ENCODE assay signal across 8 cellular contexts in the genomic region with DNA sequence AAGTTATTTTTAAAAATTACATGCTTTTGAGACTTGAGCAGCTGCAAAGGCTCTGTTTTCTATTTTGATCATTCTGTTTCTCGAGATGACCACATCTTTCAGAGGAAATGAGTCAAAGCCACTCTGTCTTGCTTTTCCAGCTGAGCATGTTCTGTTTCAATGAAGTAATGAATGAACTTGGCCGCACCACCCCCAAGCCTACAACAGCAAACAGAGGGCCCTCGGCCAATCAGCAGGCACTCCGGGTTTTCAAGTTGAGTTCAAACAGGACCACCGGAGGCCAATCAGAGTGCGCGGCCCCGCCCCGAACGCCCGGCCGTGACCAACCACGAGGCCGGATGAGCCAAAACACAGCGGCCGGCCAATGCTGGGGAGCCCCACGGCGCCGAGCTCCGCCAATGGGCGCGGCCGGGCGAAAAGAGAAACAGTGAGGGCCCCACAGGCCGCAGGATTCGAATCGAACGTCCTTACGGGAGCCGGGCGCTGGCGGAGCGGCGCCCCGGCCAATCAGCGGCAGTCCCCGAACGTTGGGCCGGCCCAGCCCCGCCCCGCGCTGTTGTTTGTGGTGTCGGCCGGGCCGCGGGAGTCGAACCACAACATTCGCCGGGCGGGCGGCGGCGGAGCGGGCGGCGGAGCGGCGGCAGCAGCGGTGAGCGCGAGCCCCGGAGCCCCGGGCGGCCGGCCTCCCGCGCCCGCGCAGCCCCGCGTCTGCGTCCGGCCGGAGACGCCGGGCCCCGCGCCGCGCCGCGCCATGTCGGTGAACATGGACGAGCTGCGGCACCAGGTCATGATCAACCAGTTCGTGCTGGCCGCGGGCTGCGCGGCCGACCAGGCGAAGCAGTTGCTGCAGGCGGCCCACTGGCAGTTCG. TPM values are rescaled to one million over a fixed set of nuclear protein-coding genes. Genes with fewer than 3 reads are reported as not detected.
DNase-seq lines count a peak whose midpoint lies in the region; ATAC-seq, FAIRE-seq and TF ChIP-seq lines count a peak whose summit lies in the region.

TSS of gene UBALD2 (plus strand) at position 594 of the 869 bp plus-strand sequence. CDS start at position 752, 158 bp downstream.

- H2AFZ ChIP-seq in OCI-LY7 (ENCODE audit: low read length) (peak within 1 kb of the TSS; percentile 91; the same call in 1 of the 2 replicates), endothelial cell of umbilical vein (ENCODE audit: low read depth, low read length) (peak within 1 kb of the TSS; percentile 16)

- peak within 1 kb of the TSS; percentile 89 for H3K4me3 ChIP-seq in OCI-LY7 (ENCODE audit: low read depth, low read length, poor library complexity, severe bottlenecking)
- peak within 1 kb of the TSS; percentile 78 to 84 (median 80) for H3K4me3 ChIP-seq in endothelial cell of umbilical vein (replicated peaks in 1 of 3; ENCODE audit: insufficient read depth in 1 of 3, low read depth in 1 of 3, low read length in 3 of 3)

- H3K9me2 ChIP-seq in OCI-LY7 (ENCODE audit: insufficient read depth, low read length): no peaks in the 10 kb centered on the region

- DNase-seq in D721Med (ENCODE audit: insufficient read length, low spot score): peak; percentile 96
- peak; percentile 99 for DNase-seq in HuH-7.5 (ENCODE audit: low spot score)
- peak; percentile 100 for DNase-seq in OCI-LY7 (ENCODE audit: low spot score)
- DNase-seq in activated T-cell treated with anti-CD3 and anti-CD28 coated beads for 1 hour (ENCODE audit: low read depth): peak; percentile 97
- peak; percentile 100 for DNase-seq in endothelial cell of umbilical vein (ENCODE audit: low read depth, low spot score)
- DNase-seq in midbrain (lab: John Stamatoyannopoulos, UW): peak; percentile 99
- peak; percentile 98 for DNase-seq in stimulated activated CD8-positive, alpha-beta memory T cell treated with anti-CD3 and anti-CD28 coated beads, Interleukin-2, amount 100 ng/mL, for 1 hour (ENCODE audit: low read depth in 2 of 2)

- H3K4me1 ChIP-seq in OCI-LY7 (ENCODE audit: insufficient read depth, low read length, poor library complexity, severe bottlenecking) (peaks cover 83% of the 10 kb centered on the region), endothelial cell of umbilical vein (ENCODE audit: control insufficient read depth, extremely low read depth, insufficient read depth, low read length) (peaks cover 54% of the 10 kb centered on the region)

- POLR2A ChIA-PET in OCI-LY7 (lab: Charles Lee): interaction anchor here (0.6 to 6.3 kb wide), 13 partner anchors 7 to 464 kb away, joined by 3 to 72 read pairs (median 3); no protein-coding TSS in a partner anchor
- POLR2A ChIA-PET in endothelial cell of umbilical vein (lab: Charles Lee): interaction anchor here (0.9 to 1.0 kb wide), 2 partner anchors 9 to 15 kb away, joined by 3 to 4 read pairs; no protein-coding TSS in a partner anchor

- peak within 1 kb of the TSS; percentile 95 for H3K9ac ChIP-seq in endothelial cell of umbilical vein (replicated peaks; ENCODE audit: extremely low read depth, insufficient read depth, low read length)

- peak within 1 kb of the TSS; percentile 87 for H3K4me2 ChIP-seq in OCI-LY7 (ENCODE audit: low read length)
- H3K4me2 ChIP-seq in endothelial cell of umbilical vein (ENCODE audit: insufficient read depth, low read length): peak within 1 kb of the TSS; percentile 91

- H3K27me3 ChIP-seq in endothelial cell of umbilical vein (ENCODE audit: control insufficient read depth in 2 of 2, insufficient read depth in 2 of 2, low read length in 2 of 2): no peaks in the 10 kb centered on the region

- H4K20me1 ChIP-seq in OCI-LY7 (ENCODE audit: insufficient read depth, low read length): no peaks in the 10 kb centered on the region
- H4K20me1 ChIP-seq in endothelial cell of umbilical vein (replicated peaks; ENCODE audit: control insufficient read depth, extremely low read depth, insufficient read depth, low read length): no peaks in the 10 kb centered on the region

- H3K36me3 ChIP-seq in OCI-LY7 (ENCODE audit: insufficient read depth, low read length) (peaks cover 22% of the 10 kb centered on the region), endothelial cell of umbilical vein (ENCODE audit: control insufficient read depth in 2 of 2, extremely low read depth in 1 of 2, insufficient read depth in 2 of 2, low read length in 2 of 2) (peaks cover 0 to 1% of the 10 kb centered on the region in 2 experiments)

- H3K9me1 ChIP-seq in endothelial cell of umbilical vein (replicated peaks; ENCODE audit: control insufficient read depth, extremely low read depth, insufficient read depth, low read length): no peaks in the 10 kb centered on the region

- peak; percentile 42 for TF ChIP-seq POLR2A in endothelial cell of umbilical vein (IDR thresholded peaks at IDR 0.05; ENCODE audit: low read depth, low read length)

- no TSS peak for BruUV-seq in OCI-LY7 (replicated peaks; lab: Mats Ljungman, UMichigan)
- no TSS peak for BruUV-seq in endothelial cell of umbilical vein (replicated peaks; lab: Mats Ljungman, UMichigan)

- dilution Hi-C loops in endothelial cell of umbilical vein (cut with MboI; ENCODE audit: extremely low pct_ligation_motif_present, low sequenced_read_pairs): no loop called here

- TF ChIP-seq CTCF in D721Med (IDR thresholded peaks at IDR 0.05; ENCODE audit: insufficient read depth, missing control alignments): no peak
- TF ChIP-seq CTCF in OCI-LY7 (conservative IDR thresholded peaks at IDR 0.05; ENCODE audit: low read length): no peak
- TF ChIP-seq CTCF in endothelial cell of umbilical vein (IDR thresholded peaks at IDR 0.05; ENCODE audit: extremely low read depth in 1 of 2, insufficient read depth in 1 of 2, low read depth in 1 of 2, low read length in 2 of 2): no peak

- H3K9me3 ChIP-seq in OCI-LY7 (ENCODE audit: low read length) (no peaks in the 10 kb centered on the region), endothelial cell of umbilical vein (replicated peaks; ENCODE audit: control insufficient read depth, insufficient read depth, low read length) (no peaks in the 10 kb centered on the region)

- CTCF ChIA-PET in OCI-LY7 (lab: Charles Lee; ENCODE audit: unreplicated experiment): interaction anchor here (0.6 to 1.2 kb wide), 6 partner anchors 15 to 1693 kb away, joined by 3 to 4 read pairs (median 3); partner anchors contain the start of gene TNRC6C
- CTCF ChIA-PET in endothelial cell of umbilical vein (lab: Charles Lee): interaction anchor here (0.9 to 1.4 kb wide), 3 partner anchors 14 to 83 kb away, joined by 3 to 5 read pairs (median 4); no protein-coding TSS in a partner anchor

- ATAC-seq in GM21526 (IDR thresholded peaks at IDR 0.05; ENCODE audit: low FRiP score, unreplicated experiment): peak; percentile 65

- H3K27ac ChIP-seq in OCI-LY7 (ENCODE audit: low read depth, low read length, poor library complexity, severe bottlenecking) (peak within 1 kb of the TSS; percentile 90), endothelial cell of umbilical vein (ENCODE audit: insufficient read depth, low read depth, low read length) (peak within 1 kb of the TSS; percentile 97)

- intact Hi-C loops in OCI-LY7 (cut with micrococcal nuclease; ENCODE audit: unreplicated experiment) (loop anchor here (2.0 to 10.0 kb wide), 8 partner anchors 192 to 1200 kb away; partner anchors contain the start of genes JMJD6, METTL23, MRPL38 and RECQL5), endothelial cell of umbilical vein (cut with micrococcal nuclease) (loop anchor here (2.0 to 5.0 kb wide), 2 partner anchors 24 to 143 kb away; partner anchors contain the start of gene RNF157)

- H3K79me2 ChIP-seq in OCI-LY7 (ENCODE audit: insufficient read depth, low read depth, low read length) (peaks cover 44% of the 10 kb centered on the region), endothelial cell of umbilical vein (ENCODE audit: control insufficient read depth, insufficient read depth, low read length) (peaks cover 39% of the 10 kb centered on the region)

- no peak for FAIRE-seq in D721Med (lab: Jason Lieb, UNC)
- FAIRE-seq in endothelial cell of umbilical vein (lab: Jason Lieb, UNC): peak; percentile 100

TF ChIP-seq in endothelial cell of umbilical vein, 7 proteins besides CTCF, POLR2A, EP300 and RAD21:
- TF ChIP-seq GATA2 (IDR thresholded peaks at IDR 0.05; ENCODE audit: insufficient read depth, insufficient read length, low read depth, low read length) (no peak), JUN (IDR thresholded peaks at IDR 0.05; ENCODE audit: borderline replicate concordance, insufficient read depth, insufficient read length, low read depth) (peak; percentile 96), EZH2 (IDR thresholded peaks at IDR 0.05; ENCODE audit: borderline replicate concordance, low read depth, low read length, severe bottlenecking) (peak; percentile 92), MYC (IDR thresholded peaks at IDR 0.05; ENCODE audit: low read depth, low read length) (no peak), POLR2AphosphoS5 (IDR thresholded peaks at IDR 0.05; ENCODE audit: insufficient read depth, low read depth, low read length) (peak; percentile 68), FOS (IDR thresholded peaks at IDR 0.05; ENCODE audit: borderline replicate concordance, insufficient read depth, low read length) (peak; percentile 81)

RNA-seq across cellular contexts. Expression of gene UBALD2, which starts in this region (rescaled TPM):
- 70.9 and 86.4 TPM in 2 replicates for total RNA-seq in OCI-LY7 (2014; rRNA removed; shearing (Covaris generic))
- total RNA-seq in OCI-LY7 (2022) (238 and 305 TPM in 2 replicates), endothelial cell of umbilical vein (70.9 and 75.2 TPM in 2 replicates)
- 46.9 and 83.6 TPM in 2 replicates for polyA plus RNA-seq in endothelial cell of umbilical vein
- polyA plus RNA-seq in endothelial cell of umbilical vein (2011; cell fraction: cytosol; rRNA removed): 31.1 and 40.9 TPM in 2 replicates
- 22.5 and 28.4 TPM in 2 replicates for polyA plus RNA-seq in endothelial cell of umbilical vein (2011; cell fraction: nucleus; rRNA removed)
- 26.8 and 46.6 TPM in 2 replicates for polyA plus RNA-seq in endothelial cell of umbilical vein (2012)
- 19.4 and 22.0 TPM in 2 replicates for polyA minus RNA-seq in endothelial cell of umbilical vein
- polyA minus RNA-seq in endothelial cell of umbilical vein (2011; cell fraction: cytosol; rRNA and poly(A)+ RNA removed): 25.4 TPM
- polyA minus RNA-seq in endothelial cell of umbilical vein (2011; cell fraction: nucleus; rRNA and poly(A)+ RNA removed): 11.6 and 31.6 TPM in 2 replicates

Comparison
In these comparisons a context has a peak if more than half of its experiments do, and no peak if none do; other contexts are left out.
1. Peak in every context shown above with its lines: DNase-seq, ATAC-seq, H3K4me3 ChIP-seq and H3K27ac ChIP-seq.